In genomic region chr21:16418211-16418610, GRCh38 we compare ENCODE assay signal across 14 cellular contexts.
DNase-seq lines count a peak whose midpoint lies in the region; ATAC-seq and TF ChIP-seq lines count a peak whose summit lies in the region.
"Had no signal": no experiment of that assay in that cellular context is flagged by ENCODE, and none has a peak within 500 bp of the region (broad histone marks: within the 10 kb centered on the region; RNA-seq: fewer than 3 reads in every experiment).

No MANE protein-coding gene starts in this region.

- no peak for ATAC-seq in GM21529 (IDR thresholded peaks at IDR 0.05; ENCODE audit: unreplicated experiment)

- no peak for TF ChIP-seq CTCF in choroid plexus epithelial cell (conservative IDR thresholded peaks at IDR 0.05; ENCODE audit: low read depth, low read length)

- H3K4me3 ChIP-seq in choroid plexus epithelial cell (ENCODE audit: low read depth, low read length): no peak overlapping the region

- DNase-seq in LHCN-M2 (ENCODE audit: low read depth) (peak; percentile 57), choroid plexus epithelial cell (ENCODE audit: low read depth) (peak; percentile 71), hepatic stellate cell (ENCODE audit: low spot score) (peak; percentile 12), NCI-H146 treated with DMSO at 0.1 percent for 48 hours (lab: John Stamatoyannopoulos, UW; ENCODE audit: unreplicated experiment) (no peak), NCI-H748 (lab: John Stamatoyannopoulos, UW; ENCODE audit: unreplicated experiment) (no peak), NCI-H1930 (lab: John Stamatoyannopoulos, UW) (no peak)
- DNase-seq: activated CD8-positive, alpha-beta memory T cell treated with anti-CD3 and anti-CD28 coated beads for 24 hours; activated naive CD8-positive, alpha-beta T cell treated with anti-CD3 and anti-CD28 coated beads for 36 hours; CD4-positive, alpha-beta T cell; NCI-H2171; stimulated activated CD4-positive, alpha-beta T cell treated with anti-CD3 and anti-CD28 coated beads, Interleukin-15, amount 100 ng/mL, for 24 hours; stimulated activated CD8-positive, alpha-beta memory T cell treated with anti-CD3 and anti-CD28 coated beads, Interleukin-4, amount 100 ng/mL, for 48 hours had no signal

- peak overlapping the region; percentile 59 for H3K27ac ChIP-seq in temporal lobe (ENCODE audit: low read depth, low read length)

Comparison
In these comparisons a context has a peak if more than half of its experiments do, and no peak if none do; other contexts are left out.
1. DNase-seq: peak in LHCN-M2 (single experiment), choroid plexus epithelial cell (single experiment) and hepatic stellate cell (single experiment); none in NCI-H146 treated with DMSO at 0.1 percent for 48 hours (single experiment), NCI-H748 (single experiment) and NCI-H1930 (0 of 2).